28 cellular contexts compared by ENCODE assay signal in the genomic region with DNA sequence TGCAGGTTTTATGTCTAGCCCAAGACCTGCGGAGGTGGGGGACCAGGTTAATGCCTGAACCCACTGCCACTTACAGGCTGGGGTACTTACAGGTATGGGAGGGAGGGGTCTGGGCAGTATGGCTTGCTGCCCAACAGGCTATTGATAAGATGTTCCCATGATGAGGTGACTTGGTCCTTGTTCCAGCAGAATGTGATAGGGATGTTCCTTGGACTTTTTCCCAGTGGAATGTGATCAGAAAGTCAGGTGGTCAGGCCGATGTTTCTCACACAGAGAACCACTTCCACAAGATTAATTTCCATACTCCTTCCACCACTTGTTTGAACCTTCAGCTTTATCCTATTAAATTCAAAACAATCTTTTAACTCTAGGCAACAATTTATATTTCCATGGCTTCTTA. TPM values are rescaled to one million over a fixed set of nuclear protein-coding genes. Genes with fewer than 3 reads are reported as not detected.
DNase-seq lines count a peak whose midpoint lies in the region; ATAC-seq, FAIRE-seq and TF ChIP-seq lines count a peak whose summit lies in the region.
"Had no signal": no experiment of that assay in that cellular context is flagged by ENCODE, and none has a peak within 500 bp of the region (broad histone marks: within the 10 kb centered on the region; RNA-seq: fewer than 3 reads in every experiment).

No MANE protein-coding gene starts in this region.

- no peaks in the 10 kb centered on the region for H3K79me2 ChIP-seq in HepG2 (ENCODE audit: insufficient read depth, low read length)

- H3K36me3 ChIP-seq in left ventricle myocardium inferior = no peaks in the 10 kb centered on the region
- no peaks in the 10 kb centered on the region for H3K36me3 ChIP-seq in Caco-2 (ENCODE audit: control insufficient read depth, insufficient read depth, low read length)
- H3K36me3 ChIP-seq in Peyer's patch = no peaks in the 10 kb centered on the region
- H3K36me3 ChIP-seq in HepG2 (replicated peaks in 1 of 2; ENCODE audit: control insufficient read depth in 1 of 2, insufficient read depth in 2 of 2, low read length in 2 of 2) = no peaks in the 10 kb centered on the region
- H3K36me3 ChIP-seq: BE2C, BLaER1 had no signal

- no peaks in the 10 kb centered on the region for H3K27me3 Mint-ChIP-seq in Caco-2 (ENCODE audit: insufficient read depth, unreplicated experiment)
- H3K27me3 Mint-ChIP-seq: CD4-positive, alpha-beta memory T cell; CD8-positive, alpha-beta memory T cell had no signal

- ATAC-seq in Right ventricle myocardium inferior (no peak), left lobe of liver (peak; percentile 46), HepG2 (no peak)
- ATAC-seq: GM12878 had no signal

- H3K27me3 ChIP-seq in left ventricle myocardium inferior (ENCODE audit: low read depth) (no peaks in the 10 kb centered on the region), Caco-2 (replicated peaks; ENCODE audit: control insufficient read depth, insufficient read depth, low read length) (no peaks in the 10 kb centered on the region), Peyer's patch (no peaks in the 10 kb centered on the region), HepG2 (ENCODE audit: control insufficient read depth in 1 of 2, insufficient read depth in 2 of 2, low read length in 2 of 2) (peaks cover 0 to 3% of the 10 kb centered on the region in 2 experiments; a peak in 3 of 5 replicates)
- H3K27me3 ChIP-seq: BE2C, BLaER1 had no signal

- no peaks in the 10 kb centered on the region for H4K20me1 ChIP-seq in HepG2 (ENCODE audit: insufficient read depth, low read length)
- H4K20me1 ChIP-seq: BLaER1 had no signal

- WGBS in HepG2 (ENCODE audit: low lambda C conversion rate) = 63% methylated on average over 2 of the region's 2 CpGs

- H3K27ac ChIP-seq in left ventricle myocardium inferior (replicated peaks) (peak overlapping the region; percentile 1), Peyer's patch (no peak overlapping the region), HepG2 (ENCODE audit: extremely low read length, insufficient read depth, low read length) (no peak overlapping the region)
- H3K27ac ChIP-seq: BLaER1 had no signal

- TF ChIP-seq RAD21 in HepG2 (CRISPR knock-in tag; IDR thresholded peaks at IDR 0.05) = no peak

- no peak overlapping the region for H3K9ac ChIP-seq in HepG2 (ENCODE audit: insufficient read depth, low read depth, low read length)
- H3K9ac ChIP-seq: BLaER1 had no signal

- POLR2A ChIA-PET in Caco-2 (lab: Charles Lee) (no interaction called here), HepG2 (lab: Yijun Ruan, JAX) (no interaction called here)

- H3K4me1 ChIP-seq in left ventricle myocardium inferior (peaks cover 11% of the 10 kb centered on the region), Caco-2 (peaks cover 19% of the 10 kb centered on the region), Peyer's patch (no peaks in the 10 kb centered on the region), HepG2 (ENCODE audit: insufficient read depth, low read length) (peaks cover 30% of the 10 kb centered on the region)
- H3K4me1 ChIP-seq: BE2C, BLaER1 had no signal

- H3K9me3 ChIP-seq in left ventricle myocardium inferior (replicated peaks) = no peaks in the 10 kb centered on the region
- H3K9me3 ChIP-seq in Caco-2 = peaks cover 12% of the 10 kb centered on the region; the same call in 1 of the 2 replicates
- no peaks in the 10 kb centered on the region for H3K9me3 ChIP-seq in Peyer's patch
- no peaks in the 10 kb centered on the region for H3K9me3 ChIP-seq in HepG2 (ENCODE audit: low read length)
- H3K9me3 ChIP-seq: BE2C had no signal

- intact Hi-C loops in left ventricle myocardium inferior (cut with micrococcal nuclease) (no loop called here), Right ventricle myocardium inferior (cut with DNase I) (no loop called here), Caco-2 (cut with micrococcal nuclease; ENCODE audit: unreplicated experiment) (no loop called here), HepG2 (cut with micrococcal nuclease; ENCODE audit: unreplicated experiment) (no loop called here)

- H3K36me3 Mint-ChIP-seq in Caco-2 (ENCODE audit: insufficient read depth, unreplicated experiment) = no peaks in the 10 kb centered on the region
- H3K36me3 Mint-ChIP-seq: CD14-positive monocyte had no signal

- H3K4me2 ChIP-seq in HepG2 (ENCODE audit: low read depth, low read length) = no peak overlapping the region
- H3K4me2 ChIP-seq: BLaER1 had no signal

- in situ Hi-C loops in HepG2 (cut with HindIII; ENCODE audit: extremely low pct_ligation_motif_present, low pct_unique_long_range_greater_than_20kb) = no loop called here

- H2AFZ ChIP-seq in HepG2 (ENCODE audit: low read length) = no peak overlapping the region

- peak overlapping the region; percentile 7 for H3K27ac Mint-ChIP-seq in Caco-2 (ENCODE audit: unreplicated experiment)
- H3K27ac Mint-ChIP-seq: CD14-positive monocyte; CD4-positive, CD25-positive, alpha-beta regulatory T cell; CD8-positive, alpha-beta memory T cell had no signal

- DNase-seq in left ventricle myocardium inferior (no peak), Right ventricle myocardium inferior (ENCODE audit: missing footprints) (no peak), Caco-2 (no peak), left lobe of liver (ENCODE audit: low spot score) (no peak), Peyer's patch (no peak), HepG2 (ENCODE audit: low spot score) (no peak)
- DNase-seq: 8988T; ACHN; BE2C; C1 segment of cervical spinal cord; Calu3; CD4-positive, alpha-beta memory T cell; CD4-positive, CD25-positive, alpha-beta regulatory T cell; CD8-positive, alpha-beta memory T cell; COR-L47; DMS153; DMS53; DMS79; DND-41; EL; GDM1 had no signal

- H3K9me3 Mint-ChIP-seq in Caco-2 (ENCODE audit: unreplicated experiment) = peaks cover 33% of the 10 kb centered on the region
- H3K9me3 Mint-ChIP-seq: CD8-positive, alpha-beta memory T cell had no signal

- TF ChIP-seq CTCF in left ventricle myocardium inferior (IDR thresholded peaks at IDR 0.05; ENCODE audit: borderline replicate concordance) (no peak), Caco-2 (IDR thresholded peaks at IDR 0.05; ENCODE audit: insufficient read depth in 1 of 2, low read depth in 1 of 2, low read length in 1 of 2, severe bottlenecking in 1 of 2, unreplicated experiment in 1 of 2) (no peak), Peyer's patch (IDR thresholded peaks at IDR 0.05) (no peak), HepG2 (CRISPR knock-in tag; IDR thresholded peaks at IDR 0.05) (no peak)

- BruUV-seq in Caco-2 (replicated peaks; lab: Mats Ljungman, UMichigan) (no TSS peak), HepG2 (replicated peaks; lab: Mats Ljungman, UMichigan) (no TSS peak)

- no peak overlapping the region for H3K4me3 ChIP-seq in left ventricle myocardium inferior
- no peak overlapping the region for H3K4me3 ChIP-seq in Caco-2 (ENCODE audit: low read depth, low read length)
- H3K4me3 ChIP-seq in Peyer's patch = no peak overlapping the region
- no peak overlapping the region for H3K4me3 ChIP-seq in HepG2 (replicated peaks in 1 of 3; ENCODE audit: insufficient read depth in 1 of 3, low read depth in 2 of 3, low read length in 3 of 3)
- H3K4me3 ChIP-seq: BLaER1, GM12878 had no signal

- TF ChIP-seq EP300 in HepG2 (IDR thresholded peaks at IDR 0.05; ENCODE audit: low read depth in 2 of 2, low read length in 2 of 2) = no peak
- no peak for TF ChIP-seq EP300 in HepG2 (CRISPR knock-in tag; IDR thresholded peaks at IDR 0.05; ENCODE audit: borderline replicate concordance)

- TF ChIP-seq POLR2A in Peyer's patch (IDR thresholded peaks at IDR 0.05) (no peak), HepG2 (IDR thresholded peaks at IDR 0.05; ENCODE audit: insufficient read depth in 1 of 2, low read depth in 2 of 2, low read length in 2 of 2) (no peak)

- FAIRE-seq in HepG2 (lab: Jason Lieb, UNC) = no peak
- FAIRE-seq: A204.1, D721Med, GM12878, GM12892, GM18507 had no signal

- H3K4me1 Mint-ChIP-seq in Caco-2 (ENCODE audit: low read depth, unreplicated experiment) = peaks cover 13% of the 10 kb centered on the region
- H3K4me1 Mint-ChIP-seq: CD14-positive monocyte; CD4-positive, alpha-beta memory T cell; CD4-positive, CD25-positive, alpha-beta regulatory T cell; CD8-positive, alpha-beta memory T cell had no signal

- no peak overlapping the region for H3K4me3 Mint-ChIP-seq in Caco-2 (ENCODE audit: unreplicated experiment)
- H3K4me3 Mint-ChIP-seq: CD14-positive monocyte; CD4-positive, alpha-beta memory T cell; CD4-positive, CD25-positive, alpha-beta regulatory T cell; CD8-positive, alpha-beta memory T cell had no signal

- CTCF ChIA-PET in Caco-2 (lab: Charles Lee) (interaction anchor here (0.6 to 1.0 kb wide), 4 partner anchors 9 to 535 kb away, joined by 3 to 9 read pairs (median 4); no protein-coding TSS in a partner anchor), HepG2 (lab: Yijun Ruan, JAX; ENCODE audit: low intra/inter-chr PET ratio, low total read pairs) (no interaction called here)

RNA-seq across cellular contexts. Expression of gene GPX3, which starts 27.0 kb away (rescaled TPM):
- total RNA-seq in left ventricle myocardium inferior = 744 TPM
- 627 TPM for total RNA-seq in Right ventricle myocardium inferior
- 80.6 and 86.6 TPM in 2 replicates for total RNA-seq in Caco-2 (2022)
- 199 TPM for total RNA-seq in left lobe of liver
- total RNA-seq in Peyer's patch = 100 to 1,000 TPM; 143 to 690 (median 479) TPM
- total RNA-seq in HepG2 (2016; rRNA removed; fragmentation: Illumina TruSeq; extraction: Trizol) = 31.9 and 33.8 TPM in 2 replicates
- total RNA-seq in HepG2 (2016; cell fraction: cytosol; rRNA removed; fragmentation: Illumina TruSeq; extraction: Trizol; ENCODE audit: low read depth) = 15.0 and 22.4 TPM in 2 replicates
- total RNA-seq in HepG2 (2016; cell fraction: insoluble cytoplasmic fraction; rRNA removed; fragmentation: Illumina TruSeq; extraction: Trizol) = 27.5 and 35.1 TPM in 2 replicates
- total RNA-seq in HepG2 (2016; cell fraction: membrane; rRNA removed; fragmentation: Illumina TruSeq; extraction: Trizol) = 43.3 and 53.5 TPM in 2 replicates
- total RNA-seq in HepG2 (2016; cell fraction: nucleus; rRNA removed; fragmentation: Illumina TruSeq; extraction: Trizol) = 37.4 and 44.4 TPM in 2 replicates
- polyA plus RNA-seq in HepG2 (2011; rRNA removed) = 1,506 and 1,892 TPM in 2 replicates
- 1,827 and 1,911 TPM in 2 replicates for polyA plus RNA-seq in HepG2 (2011; cell fraction: cytosol; rRNA removed)
- 579 and 581 TPM in 2 replicates for polyA plus RNA-seq in HepG2 (2011; cell fraction: nucleus; rRNA removed)
- polyA plus RNA-seq in HepG2 (2012) = 440 and 606 TPM in 2 replicates
- 58.7 and 88.7 TPM in 2 replicates for polyA plus RNA-seq in HepG2 (2016; cell fraction: cytosol; fragmentation: Illumina TruSeq; extraction: Trizol; ENCODE audit: low read depth)
- 65.0 and 89.5 TPM in 2 replicates for polyA plus RNA-seq in HepG2 (2016; cell fraction: insoluble cytoplasmic fraction; fragmentation: Illumina TruSeq; extraction: Trizol; ENCODE audit: low read depth)
- 111 and 130 TPM in 2 replicates for polyA plus RNA-seq in HepG2 (2016; cell fraction: membrane; fragmentation: Illumina TruSeq; extraction: Trizol; ENCODE audit: low read depth)
- 94.5 and 99.0 TPM in 2 replicates for polyA plus RNA-seq in HepG2 (2016; cell fraction: nucleus; fragmentation: Illumina TruSeq; extraction: Trizol; ENCODE audit: insufficient read depth, low read depth)
- polyA minus RNA-seq in HepG2 (2011; rRNA and poly(A)+ RNA removed; ENCODE audit: low replicate concordance) = 1.3 and 2,208 TPM in 2 replicates
- polyA minus RNA-seq in HepG2 (2011; cell fraction: cytosol; rRNA and poly(A)+ RNA removed) = 329 and 350 TPM in 2 replicates
- 159 and 243 TPM in 2 replicates for polyA minus RNA-seq in HepG2 (2011; cell fraction: nucleus; rRNA and poly(A)+ RNA removed)
- total RNA-seq: Calu3; CD4-positive, alpha-beta memory T cell; CD8-positive, alpha-beta memory T cell had no signal
